ENCODE assay signal across 9 cellular contexts in genomic region chr15:96333194-96334016, GRCh38. TPM values are rescaled to one million over a fixed set of nuclear protein-coding genes. Genes with fewer than 3 reads are reported as not detected.
A peak's percentile ranks its signal among the peaks of the same experiment; 100 is the strongest.
DNase-seq lines count a peak whose midpoint lies in the region; ATAC-seq and TF ChIP-seq lines count a peak whose summit lies in the region.
"Had no signal": no experiment of that assay in that cellular context is flagged by ENCODE, and none has a peak within 500 bp of the region (broad histone marks: within the 10 kb centered on the region; RNA-seq: fewer than 3 reads in every experiment).

No MANE protein-coding gene starts in this region.

- intact Hi-C loops in natural killer cell (cut with micrococcal nuclease): no loop called here

- ATAC-seq in natural killer cell: no peak
- ATAC-seq in HG03175 (IDR thresholded peaks at IDR 0.05; ENCODE audit: unreplicated experiment): no peak
- ATAC-seq in HG03565 (IDR thresholded peaks at IDR 0.05; ENCODE audit: unreplicated experiment): no peak

- peak overlapping the region; percentile 77 for H3K4me3 Mint-ChIP-seq in natural killer cell

- peak overlapping the region in 1 of 2 donors; percentile 57 for H3K27ac Mint-ChIP-seq in natural killer cell

- peaks cover 21% of the 10 kb centered on the region for H3K36me3 Mint-ChIP-seq in natural killer cell

- no peak for TF ChIP-seq CTCF in natural killer cell (IDR thresholded peaks at IDR 0.05)

- H3K27me3 Mint-ChIP-seq in natural killer cell (ENCODE audit: low read depth in 2 of 2): peaks cover 65 to 70% of the 10 kb centered on the region in 2 donors

- peaks cover 0 to 5% of the 10 kb centered on the region in 2 donors for H3K9me3 Mint-ChIP-seq in natural killer cell

- peaks cover 21 to 29% of the 10 kb centered on the region in 2 donors for H3K4me1 Mint-ChIP-seq in natural killer cell

- H3K27ac ChIP-seq in epithelial cell of prostate: peak overlapping the region; percentile 94
- H3K27ac ChIP-seq: BLaER1 treated with 17β-estradiol and CSF1 and Interleukin-3, amounts not matched to agents 10 nM and 100 nM had no signal

- DNase-seq in NCI-H1694 treated with DMSO at 0.1 percent for 48 hours (lab: John Stamatoyannopoulos, UW): peak; percentile 16
- DNase-seq in NCI-H1694 (lab: John Stamatoyannopoulos, UW): no peak
- peak; percentile 53 for DNase-seq in RPMI7951 (ENCODE audit: low read depth)
- DNase-seq in epithelial cell of prostate (ENCODE audit: low read depth, low spot score): no peak
- DNase-seq in natural killer cell: no peak
- DNase-seq in UCSD-AML1 (lab: John Stamatoyannopoulos, UW; ENCODE audit: unreplicated experiment): no peak

RNA-seq across cellular contexts. Expression of gene NR2F2, which starts 2.9 kb away (rescaled TPM):
- total RNA-seq in RPMI7951 (2014; rRNA removed; shearing (Covaris generic)): 13.2 and 18.7 TPM in 2 replicates
- total RNA-seq in natural killer cell: not detected

Comparison
In these comparisons a context has a peak if more than half of its experiments do, and no peak if none do; other contexts are left out.
1. DNase-seq: peak in NCI-H1694 treated with DMSO at 0.1 percent for 48 hours (single experiment) and RPMI7951 (single experiment); none in NCI-H1694 (single experiment), epithelial cell of prostate (single experiment), natural killer cell (single experiment) and UCSD-AML1 (single experiment).
2. RNA of gene NR2F2, which starts 2.9 kb away (total RNA-seq): 13.2 to 18.7 TPM in RPMI7951; not detected in natural killer cell; every median in the first group is over 10 times any median in the second.